Comparison of ENCODE assay signal across 1 cellular context in genomic region chr14:20681348-20682126, GRCh38.
A peak's percentile ranks its signal among the peaks of the same experiment; 100 is the strongest.
TF ChIP-seq lines count a peak whose summit lies in the region.

No MANE protein-coding gene starts in this region.

TF ChIP-seq in HEK293, 187 proteins besides CTCF, POLR2A, EP300 and RAD21 (continued from another document and continues in another):
- TF ChIP-seq ZBTB49 (tag by site-specific recombination; IDR thresholded peaks at IDR 0.05; ENCODE audit: low read depth) (no peak), ZNF302 (tag by site-specific recombination; IDR thresholded peaks at IDR 0.05; ENCODE audit: low read depth) (no peak), ZNF837 (tag by site-specific recombination; IDR thresholded peaks at IDR 0.05) (no peak), ZNF416 (tag by site-specific recombination; IDR thresholded peaks at IDR 0.05) (no peak), INSM2 (tag by site-specific recombination; IDR thresholded peaks at IDR 0.05) (peak; percentile 42; the same call in 1 of the 2 replicates), SP7 (tag by site-specific recombination; IDR thresholded peaks at IDR 0.05) (peak; percentile 60; the same call in 1 of the 2 replicates), ZNF76 (tag by site-specific recombination; IDR thresholded peaks at IDR 0.05; ENCODE audit: borderline replicate concordance, low read depth) (no peak), ZNF747 (tag by site-specific recombination; IDR thresholded peaks at IDR 0.05) (no peak), ZBTB11 (tag by site-specific recombination; conservative IDR thresholded peaks at IDR 0.05; ENCODE audit: low read depth) (no peak), PRDM10 (tag by site-specific recombination; IDR thresholded peaks at IDR 0.05) (peak; percentile 66), ZBTB7A (tag by site-specific recombination; IDR thresholded peaks at IDR 0.05; ENCODE audit: low read depth) (no peak), ZNF707 (tag by site-specific recombination; IDR thresholded peaks at IDR 0.05) (no peak), ZNF510 (tag by site-specific recombination; IDR thresholded peaks at IDR 0.05; ENCODE audit: insufficient replicate concordance) (no peak), ZFHX2 (tag by site-specific recombination; conservative IDR thresholded peaks at IDR 0.05) (peak; percentile 65), GLIS2 (tag by site-specific recombination; IDR thresholded peaks at IDR 0.05) (no peak), ELK4 (IDR thresholded peaks at IDR 0.05; ENCODE audit: borderline replicate concordance, low read depth, low read length) (no peak), ZNF280C (tag by site-specific recombination; IDR thresholded peaks at IDR 0.05) (no peak), TSHZ1 (tag by site-specific recombination; IDR thresholded peaks at IDR 0.05; ENCODE audit: borderline replicate concordance) (no peak), RBAK (tag by site-specific recombination; IDR thresholded peaks at IDR 0.05) (no peak), ZSCAN5A (tag by site-specific recombination; IDR thresholded peaks at IDR 0.05) (no peak), ZFP69B (tag by site-specific recombination; IDR thresholded peaks at IDR 0.05) (0 out of 2 replicates have a peak, but pooled peaks have one; percentile 14), ZBTB8A (tag by site-specific recombination; IDR thresholded peaks at IDR 0.05) (peak; percentile 36; the same call in 1 of the 2 replicates), ZNF311 (tag by site-specific recombination; IDR thresholded peaks at IDR 0.05; ENCODE audit: borderline replicate concordance) (no peak), ZNF148 (tag by site-specific recombination; IDR thresholded peaks at IDR 0.05; ENCODE audit: borderline replicate concordance) (no peak), ZNF138 (tag by site-specific recombination; IDR thresholded peaks at IDR 0.05; ENCODE audit: borderline replicate concordance) (no peak), ZNF132 (tag by site-specific recombination; IDR thresholded peaks at IDR 0.05; ENCODE audit: borderline replicate concordance) (no peak), YY1 (tag by site-specific recombination; IDR thresholded peaks at IDR 0.05) (peak; percentile 52; the same call in 1 of the 2 replicates), ZNF2 (tag by site-specific recombination; IDR thresholded peaks at IDR 0.05) (peak; percentile 87; the same call in 1 of the 2 replicates), ZFP41 (tag by site-specific recombination; IDR thresholded peaks at IDR 0.05; ENCODE audit: borderline replicate concordance) (no peak), KLF16 (tag by site-specific recombination; IDR thresholded peaks at IDR 0.05) (no peak), ZXDB (tag by site-specific recombination; IDR thresholded peaks at IDR 0.05) (peak; percentile 67), ZNF664 (tag by site-specific recombination; IDR thresholded peaks at IDR 0.05) (no peak)
